17 cellular contexts compared by ENCODE assay signal in the genomic region with DNA sequence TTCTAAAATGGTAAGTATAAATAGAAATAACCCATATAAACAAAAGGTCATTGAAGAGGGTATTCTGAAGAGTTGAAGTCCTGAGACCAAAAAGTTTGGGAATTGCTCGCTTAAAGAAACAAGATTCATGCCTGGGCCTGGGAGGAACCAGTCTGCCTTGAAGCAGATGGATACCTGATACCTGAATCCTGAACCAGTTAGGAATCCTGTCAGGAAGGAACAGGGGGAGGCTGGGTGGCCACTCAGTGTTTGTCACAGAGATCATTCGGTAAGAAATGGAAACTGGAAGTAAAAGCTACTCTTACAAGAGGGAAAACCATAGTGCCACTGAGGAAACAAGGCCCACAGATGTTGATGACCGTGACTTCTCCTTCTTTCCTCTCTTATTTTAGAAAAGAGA.
DNase-seq lines count a peak whose midpoint lies in the region; ATAC-seq and TF ChIP-seq lines count a peak whose summit lies in the region.
"Had no signal": no experiment of that assay in that cellular context is flagged by ENCODE, and none has a peak within 500 bp of the region (broad histone marks: within the 10 kb centered on the region; RNA-seq: fewer than 3 reads in every experiment).

No MANE protein-coding gene starts in this region.

- BruUV-seq in PC-3 (replicated peaks; lab: Mats Ljungman, UMichigan), result no TSS peak

- no peak overlapping the region for H3K4me3 ChIP-seq in GM23338
- H3K4me3 ChIP-seq in PC-3 (ENCODE audit: low read length), result no peak overlapping the region
- H3K4me3 ChIP-seq in epithelial cell of esophagus (ENCODE audit: low read length), result no peak overlapping the region
- H3K4me3 ChIP-seq: GM12878 had no signal

- H3K9me3 Mint-ChIP-seq in GM23338, result no peaks in the 10 kb centered on the region

- CTCF ChIA-PET in PC-3 (lab: Charles Lee), result no interaction called here

- H3K4me3 Mint-ChIP-seq in GM23338, result no peak overlapping the region
- H3K4me3 Mint-ChIP-seq: CD4-positive, CD25-positive, alpha-beta regulatory T cell; CD8-positive, alpha-beta memory T cell had no signal

- H3F3A ChIP-seq in GM23338 (replicated peaks; ENCODE audit: low read depth), result no peaks in the 10 kb centered on the region
- H3F3A ChIP-seq in PC-3 (ENCODE audit: low read length, unreplicated experiment), result peaks cover 4% of the 10 kb centered on the region

- DNase-seq in GM23338 (ENCODE audit: low spot score) (peak; percentile 21), PC-3 (peak; percentile 52), epithelial cell of esophagus (ENCODE audit: low read depth) (peak; percentile 17), A172 (ENCODE audit: low spot score) (no peak)
- no peak for DNase-seq in activated CD4-positive, alpha-beta T cell treated with anti-CD3 and anti-CD28 coated beads, Interleukin-2, amount 50 U/mL, for 1 hour
- DNase-seq: ACHN; BE2C; C1 segment of cervical spinal cord; CD4-positive, CD25-positive, alpha-beta regulatory T cell; CD8-positive, alpha-beta memory T cell; COR-L47; DMS 273 treated with DMSO at 0.1 percent for 48 hours; DMS53; DND-41; EL had no signal

- no peak overlapping the region for H3K9ac ChIP-seq in PC-3 (ENCODE audit: low read length)

- ATAC-seq in GM23338 (peak; percentile 47), PC-3 (no peak), GM19351 (IDR thresholded peaks at IDR 0.05; ENCODE audit: unreplicated experiment) (no peak)
- ATAC-seq: GM12878 had no signal

- H3K9me2 ChIP-seq in GM23338 (ENCODE audit: insufficient read depth), result no peaks in the 10 kb centered on the region
- H3K9me2 ChIP-seq in PC-3 (replicated peaks; ENCODE audit: low read length), result no peaks in the 10 kb centered on the region

- H3K36me3 Mint-ChIP-seq in GM23338 (ENCODE audit: low read depth), result no peaks in the 10 kb centered on the region
- H3K36me3 Mint-ChIP-seq: CD4-positive, CD25-positive, alpha-beta regulatory T cell; CD8-positive, alpha-beta memory T cell had no signal

- H3K36me3 ChIP-seq in GM23338 (ENCODE audit: insufficient read depth), result no peaks in the 10 kb centered on the region
- no peaks in the 10 kb centered on the region for H3K36me3 ChIP-seq in PC-3 (ENCODE audit: low read depth, low read length)
- H3K36me3 ChIP-seq: BE2C had no signal

- H3K4me2 ChIP-seq in GM23338 (no peak overlapping the region), PC-3 (ENCODE audit: low read length) (0 out of 2 replicates have a peak overlapping the region, but pooled peaks have one; percentile 15)

- peaks cover 5% of the 10 kb centered on the region; the same call in 2 of the 3 replicates for H3K4me1 Mint-ChIP-seq in GM23338
- H3K4me1 Mint-ChIP-seq: CD4-positive, CD25-positive, alpha-beta regulatory T cell; CD8-positive, alpha-beta memory T cell had no signal

- H3K79me2 ChIP-seq in GM23338 (replicated peaks; ENCODE audit: insufficient read depth) (no peaks in the 10 kb centered on the region), PC-3 (ENCODE audit: low read length) (no peaks in the 10 kb centered on the region)

- H3K27ac ChIP-seq in GM23338 (ENCODE audit: low read depth) (no peak overlapping the region), PC-3 (ENCODE audit: low read length) (no peak overlapping the region)

- H4K20me1 ChIP-seq in GM23338 (replicated peaks; ENCODE audit: insufficient read depth) (no peaks in the 10 kb centered on the region; the same call in 1 of the 2 replicates), PC-3 (ENCODE audit: low read length) (no peaks in the 10 kb centered on the region)

- no peaks in the 10 kb centered on the region for H3K9me3 ChIP-seq in PC-3 (ENCODE audit: low read length)
- H3K9me3 ChIP-seq: BE2C had no signal

- POLR2A ChIA-PET in PC-3 (lab: Charles Lee; ENCODE audit: unreplicated experiment), result no interaction called here

- TF ChIP-seq CTCF in GM23338 (conservative IDR thresholded peaks at IDR 0.05; ENCODE audit: low read depth in 2 of 2) (no peak), PC-3 (conservative IDR thresholded peaks at IDR 0.05; ENCODE audit: low read depth, low read length) (no peak), epithelial cell of esophagus (IDR thresholded peaks at IDR 0.05; ENCODE audit: insufficient read depth, low read depth, low read length, missing control alignments) (no peak)

- H3K27ac Mint-ChIP-seq in GM23338, result no peak overlapping the region
- H3K27ac Mint-ChIP-seq: CD8-positive, alpha-beta memory T cell had no signal

- H2AFZ ChIP-seq in GM23338 (peak overlapping the region; percentile 60; the same call in 1 of the 2 replicates), PC-3 (ENCODE audit: low read length) (no peak overlapping the region)

- intact Hi-C loops in PC-3 (cut with micrococcal nuclease), result no loop called here

- H3K27me3 ChIP-seq in GM23338 (ENCODE audit: insufficient read depth) (no peaks in the 10 kb centered on the region), PC-3 (ENCODE audit: low read length) (peaks cover 36% of the 10 kb centered on the region)
- H3K27me3 ChIP-seq: BE2C had no signal

- peaks cover 8% of the 10 kb centered on the region; the same call in 1 of the 2 replicates for H3K4me1 ChIP-seq in GM23338 (ENCODE audit: insufficient read depth)
- peaks cover 48% of the 10 kb centered on the region for H3K4me1 ChIP-seq in PC-3 (ENCODE audit: insufficient read depth, low read length)
- H3K4me1 ChIP-seq: BE2C had no signal

- no peaks in the 10 kb centered on the region for H3K27me3 Mint-ChIP-seq in GM23338 (ENCODE audit: insufficient read depth, low read depth, poor library complexity)
- H3K27me3 Mint-ChIP-seq: CD4-positive, CD25-positive, alpha-beta regulatory T cell had no signal

TF ChIP-seq in GM23338, 12 proteins besides CTCF, POLR2A, EP300 and RAD21:
- TF ChIP-seq STAT1 (IDR thresholded peaks at IDR 0.05; ENCODE audit: unreplicated experiment) (no peak), ZNF462 (CRISPR knock-in tag; IDR thresholded peaks at IDR 0.05) (no peak), NANOG (IDR thresholded peaks at IDR 0.05; ENCODE audit: borderline replicate concordance) (no peak), EZH2 (IDR thresholded peaks at IDR 0.05; ENCODE audit: low read depth, unreplicated experiment) (no peak), ZNF114 (CRISPR knock-in tag; IDR thresholded peaks at IDR 0.05) (no peak)

Comparison
In these comparisons a context has a peak if more than half of its experiments do, and no peak if none do; other contexts are left out.
1. DNase-seq: peak in GM23338 (single experiment), PC-3 (single experiment) and epithelial cell of esophagus (single experiment); none in A172 (single experiment) and activated CD4-positive, alpha-beta T cell treated with anti-CD3 and anti-CD28 coated beads, Interleukin-2, amount 50 U/mL, for 1 hour (single experiment).